2 cellular contexts compared by ENCODE assay signal in the genomic region with DNA sequence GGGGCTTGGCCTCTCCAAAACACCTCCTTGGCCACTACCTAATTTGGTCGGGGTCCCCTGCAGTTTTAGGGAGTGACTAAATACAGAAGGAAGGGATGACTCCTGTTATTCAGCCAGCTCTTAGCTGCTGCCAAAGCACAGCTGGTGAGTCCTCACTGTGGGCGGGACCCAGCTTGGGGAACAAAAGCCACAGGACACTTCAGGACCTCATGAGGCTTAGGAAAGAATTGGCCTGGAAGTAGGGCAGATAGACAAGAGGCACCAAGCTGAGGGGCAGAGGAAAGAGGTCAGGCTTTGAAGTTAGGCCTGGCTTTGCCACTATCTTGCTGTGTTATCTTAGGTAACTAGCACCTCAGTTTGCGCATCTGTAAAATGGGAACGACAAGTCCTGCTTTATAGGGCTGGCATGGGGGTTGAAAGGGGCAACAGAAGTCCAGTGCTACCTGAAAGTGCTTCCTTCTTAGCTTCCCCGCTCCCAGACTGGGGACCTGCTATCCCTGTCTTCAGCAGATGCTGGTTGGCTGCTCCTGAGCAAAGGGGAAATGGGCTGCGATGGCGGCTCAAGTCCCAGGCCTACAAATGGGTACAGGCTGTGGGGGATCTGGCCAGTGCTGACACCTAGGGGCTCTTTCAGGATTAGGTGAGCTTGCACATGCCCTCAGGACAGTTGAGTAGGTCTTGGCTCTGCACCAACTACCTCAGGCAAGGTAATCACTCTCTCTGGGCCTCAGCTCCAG.
TF ChIP-seq lines count a peak whose summit lies in the region.

No MANE protein-coding gene starts in this region.

TF ChIP-seq in HCT116, 20 proteins besides CTCF, POLR2A, EP300 and RAD21:
- TF ChIP-seq, protein P1, sequence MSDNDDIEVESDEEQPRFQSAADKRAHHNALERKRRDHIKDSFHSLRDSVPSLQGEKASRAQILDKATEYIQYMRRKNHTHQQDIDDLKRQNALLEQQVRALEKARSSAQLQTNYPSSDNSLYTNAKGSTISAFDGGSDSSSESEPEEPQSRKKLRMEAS (IDR thresholded peaks at IDR 0.05) = peak; percentile 30; the same call in 1 of the 2 replicates
- TF ChIP-seq, protein P2, sequence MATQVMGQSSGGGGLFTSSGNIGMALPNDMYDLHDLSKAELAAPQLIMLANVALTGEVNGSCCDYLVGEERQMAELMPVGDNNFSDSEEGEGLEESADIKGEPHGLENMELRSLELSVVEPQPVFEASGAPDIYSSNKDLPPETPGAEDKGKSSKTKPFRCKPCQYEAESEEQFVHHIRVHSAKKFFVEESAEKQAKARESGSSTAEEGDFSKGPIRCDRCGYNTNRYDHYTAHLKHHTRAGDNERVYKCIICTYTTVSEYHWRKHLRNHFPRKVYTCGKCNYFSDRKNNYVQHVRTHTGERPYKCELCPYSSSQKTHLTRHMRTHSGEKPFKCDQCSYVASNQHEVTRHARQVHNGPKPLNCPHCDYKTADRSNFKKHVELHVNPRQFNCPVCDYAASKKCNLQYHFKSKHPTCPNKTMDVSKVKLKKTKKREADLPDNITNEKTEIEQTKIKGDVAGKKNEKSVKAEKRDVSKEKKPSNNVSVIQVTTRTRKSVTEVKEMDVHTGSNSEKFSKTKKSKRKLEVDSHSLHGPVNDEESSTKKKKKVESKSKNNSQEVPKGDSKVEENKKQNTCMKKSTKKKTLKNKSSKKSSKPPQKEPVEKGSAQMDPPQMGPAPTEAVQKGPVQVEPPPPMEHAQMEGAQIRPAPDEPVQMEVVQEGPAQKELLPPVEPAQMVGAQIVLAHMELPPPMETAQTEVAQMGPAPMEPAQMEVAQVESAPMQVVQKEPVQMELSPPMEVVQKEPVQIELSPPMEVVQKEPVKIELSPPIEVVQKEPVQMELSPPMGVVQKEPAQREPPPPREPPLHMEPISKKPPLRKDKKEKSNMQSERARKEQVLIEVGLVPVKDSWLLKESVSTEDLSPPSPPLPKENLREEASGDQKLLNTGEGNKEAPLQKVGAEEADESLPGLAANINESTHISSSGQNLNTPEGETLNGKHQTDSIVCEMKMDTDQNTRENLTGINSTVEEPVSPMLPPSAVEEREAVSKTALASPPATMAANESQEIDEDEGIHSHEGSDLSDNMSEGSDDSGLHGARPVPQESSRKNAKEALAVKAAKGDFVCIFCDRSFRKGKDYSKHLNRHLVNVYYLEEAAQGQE (IDR thresholded peaks at IDR 0.05; ENCODE audit: low read depth) = no peak
- peak; percentile 50; the same call in 1 of the 2 replicates for TF ChIP-seq SRF (IDR thresholded peaks at IDR 0.05; ENCODE audit: low read depth)
TF ChIP-seq in HCT116: peak in this region for 2.

TF ChIP-seq in K562, 482 proteins besides CTCF, POLR2A, EP300 and RAD21 (continues in another document):
- TF ChIP-seq, protein P3, sequence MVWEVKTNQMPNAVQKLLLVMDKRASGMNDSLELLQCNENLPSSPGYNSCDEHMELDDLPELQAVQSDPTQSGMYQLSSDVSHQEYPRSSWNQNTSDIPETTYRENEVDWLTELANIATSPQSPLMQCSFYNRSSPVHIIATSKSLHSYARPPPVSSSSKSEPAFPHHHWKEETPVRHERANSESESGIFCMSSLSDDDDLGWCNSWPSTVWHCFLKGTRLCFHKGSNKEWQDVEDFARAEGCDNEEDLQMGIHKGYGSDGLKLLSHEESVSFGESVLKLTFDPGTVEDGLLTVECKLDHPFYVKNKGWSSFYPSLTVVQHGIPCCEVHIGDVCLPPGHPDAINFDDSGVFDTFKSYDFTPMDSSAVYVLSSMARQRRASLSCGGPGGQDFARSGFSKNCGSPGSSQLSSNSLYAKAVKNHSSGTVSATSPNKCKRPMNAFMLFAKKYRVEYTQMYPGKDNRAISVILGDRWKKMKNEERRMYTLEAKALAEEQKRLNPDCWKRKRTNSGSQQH (CRISPR knock-in tag; IDR thresholded peaks at IDR 0.05) = no peak
- TF ChIP-seq HDAC1 (IDR thresholded peaks at IDR 0.05) (peak in 1 of 2 experiments; percentile 59; a peak in 1 of 4 replicates), HDGF (IDR thresholded peaks at IDR 0.05) (peak; percentile 94), PTBP1 (IDR thresholded peaks at IDR 0.05; ENCODE audit: low read depth, low read length) (peak; percentile 80), DPF2 (IDR thresholded peaks at IDR 0.05) (peak; percentile 20; the same call in 1 of the 2 replicates), SIN3B (IDR thresholded peaks at IDR 0.05; ENCODE audit: low read depth) (no peak), EWSR1 (IDR thresholded peaks at IDR 0.05; ENCODE audit: borderline replicate concordance, low read depth, partially characterized antibody) (no peak), BCOR (IDR thresholded peaks at IDR 0.05) (peak; percentile 100), ADNP (tag; IDR thresholded peaks at IDR 0.05) (peak; percentile 98), TEAD2 (tag; IDR thresholded peaks at IDR 0.05) (no peak), ZNF121 (CRISPR knock-in tag; conservative IDR thresholded peaks at IDR 0.05) (peak; percentile 57), ZNF232 (CRISPR knock-in tag; IDR thresholded peaks at IDR 0.05) (peak; percentile 82), KLF10 (CRISPR knock-in tag; IDR thresholded peaks at IDR 0.05) (no peak), KAT2B (IDR thresholded peaks at IDR 0.05; ENCODE audit: low read depth, low read length) (no peak), BHLHE40 (IDR thresholded peaks at IDR 0.05; ENCODE audit: low read length) (no peak), KDM1A (IDR thresholded peaks at IDR 0.05) (peak; percentile 94 to 98), GTF2F1 (IDR thresholded peaks at IDR 0.05; ENCODE audit: low read depth, low read length) (no peak), NONO (IDR thresholded peaks at IDR 0.05; ENCODE audit: low read depth in 2 of 2, low read length in 1 of 2) (no peak), YBX1 (IDR thresholded peaks at IDR 0.05) (no peak)
- TF ChIP-seq, protein P4, sequence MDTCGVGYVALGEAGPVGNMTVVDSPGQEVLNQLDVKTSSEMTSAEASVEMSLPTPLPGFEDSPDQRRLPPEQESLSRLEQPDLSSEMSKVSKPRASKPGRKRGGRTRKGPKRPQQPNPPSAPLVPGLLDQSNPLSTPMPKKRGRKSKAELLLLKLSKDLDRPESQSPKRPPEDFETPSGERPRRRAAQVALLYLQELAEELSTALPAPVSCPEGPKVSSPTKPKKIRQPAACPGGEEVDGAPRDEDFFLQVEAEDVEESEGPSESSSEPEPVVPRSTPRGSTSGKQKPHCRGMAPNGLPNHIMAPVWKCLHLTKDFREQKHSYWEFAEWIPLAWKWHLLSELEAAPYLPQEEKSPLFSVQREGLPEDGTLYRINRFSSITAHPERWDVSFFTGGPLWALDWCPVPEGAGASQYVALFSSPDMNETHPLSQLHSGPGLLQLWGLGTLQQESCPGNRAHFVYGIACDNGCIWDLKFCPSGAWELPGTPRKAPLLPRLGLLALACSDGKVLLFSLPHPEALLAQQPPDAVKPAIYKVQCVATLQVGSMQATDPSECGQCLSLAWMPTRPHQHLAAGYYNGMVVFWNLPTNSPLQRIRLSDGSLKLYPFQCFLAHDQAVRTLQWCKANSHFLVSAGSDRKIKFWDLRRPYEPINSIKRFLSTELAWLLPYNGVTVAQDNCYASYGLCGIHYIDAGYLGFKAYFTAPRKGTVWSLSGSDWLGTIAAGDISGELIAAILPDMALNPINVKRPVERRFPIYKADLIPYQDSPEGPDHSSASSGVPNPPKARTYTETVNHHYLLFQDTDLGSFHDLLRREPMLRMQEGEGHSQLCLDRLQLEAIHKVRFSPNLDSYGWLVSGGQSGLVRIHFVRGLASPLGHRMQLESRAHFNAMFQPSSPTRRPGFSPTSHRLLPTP (IDR thresholded peaks at IDR 0.05; ENCODE audit: borderline replicate concordance, extremely low read depth, insufficient read length) = no peak
- TF ChIP-seq, protein P5, sequence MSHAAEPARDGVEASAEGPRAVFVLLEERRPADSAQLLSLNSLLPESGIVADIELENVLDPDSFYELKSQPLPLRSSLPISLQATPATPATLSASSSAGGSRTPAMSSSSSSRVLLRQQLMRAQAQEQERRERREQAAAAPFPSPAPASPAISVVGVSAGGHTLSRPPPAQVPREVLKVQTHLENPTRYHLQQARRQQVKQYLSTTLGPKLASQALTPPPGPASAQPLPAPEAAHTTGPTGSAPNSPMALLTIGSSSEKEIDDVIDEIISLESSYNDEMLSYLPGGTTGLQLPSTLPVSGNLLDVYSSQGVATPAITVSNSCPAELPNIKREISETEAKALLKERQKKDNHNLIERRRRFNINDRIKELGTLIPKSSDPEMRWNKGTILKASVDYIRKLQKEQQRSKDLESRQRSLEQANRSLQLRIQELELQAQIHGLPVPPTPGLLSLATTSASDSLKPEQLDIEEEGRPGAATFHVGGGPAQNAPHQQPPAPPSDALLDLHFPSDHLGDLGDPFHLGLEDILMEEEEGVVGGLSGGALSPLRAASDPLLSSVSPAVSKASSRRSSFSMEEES (CRISPR knock-in tag; IDR thresholded peaks at IDR 0.05) = no peak
- TF ChIP-seq, protein P6, sequence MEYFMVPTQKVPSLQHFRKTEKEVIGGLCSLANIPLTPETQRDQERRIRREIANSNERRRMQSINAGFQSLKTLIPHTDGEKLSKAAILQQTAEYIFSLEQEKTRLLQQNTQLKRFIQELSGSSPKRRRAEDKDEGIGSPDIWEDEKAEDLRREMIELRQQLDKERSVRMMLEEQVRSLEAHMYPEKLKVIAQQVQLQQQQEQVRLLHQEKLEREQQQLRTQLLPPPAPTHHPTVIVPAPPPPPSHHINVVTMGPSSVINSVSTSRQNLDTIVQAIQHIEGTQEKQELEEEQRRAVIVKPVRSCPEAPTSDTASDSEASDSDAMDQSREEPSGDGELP (CRISPR knock-in tag; IDR thresholded peaks at IDR 0.05; ENCODE audit: borderline replicate concordance) = peak; percentile 61; the same call in 1 of the 2 replicates
- TF ChIP-seq, protein P7, sequence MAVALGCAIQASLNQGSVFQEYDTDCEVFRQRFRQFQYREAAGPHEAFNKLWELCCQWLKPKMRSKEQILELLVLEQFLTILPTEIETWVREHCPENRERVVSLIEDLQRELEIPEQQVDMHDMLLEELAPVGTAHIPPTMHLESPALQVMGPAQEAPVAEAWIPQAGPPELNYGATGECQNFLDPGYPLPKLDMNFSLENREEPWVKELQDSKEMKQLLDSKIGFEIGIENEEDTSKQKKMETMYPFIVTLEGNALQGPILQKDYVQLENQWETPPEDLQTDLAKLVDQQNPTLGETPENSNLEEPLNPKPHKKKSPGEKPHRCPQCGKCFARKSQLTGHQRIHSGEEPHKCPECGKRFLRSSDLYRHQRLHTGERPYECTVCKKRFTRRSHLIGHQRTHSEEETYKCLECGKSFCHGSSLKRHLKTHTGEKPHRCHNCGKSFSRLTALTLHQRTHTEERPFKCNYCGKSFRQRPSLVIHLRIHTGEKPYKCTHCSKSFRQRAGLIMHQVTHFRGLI (CRISPR knock-in tag; IDR thresholded peaks at IDR 0.05) = no peak
- TF ChIP-seq, protein P8, sequence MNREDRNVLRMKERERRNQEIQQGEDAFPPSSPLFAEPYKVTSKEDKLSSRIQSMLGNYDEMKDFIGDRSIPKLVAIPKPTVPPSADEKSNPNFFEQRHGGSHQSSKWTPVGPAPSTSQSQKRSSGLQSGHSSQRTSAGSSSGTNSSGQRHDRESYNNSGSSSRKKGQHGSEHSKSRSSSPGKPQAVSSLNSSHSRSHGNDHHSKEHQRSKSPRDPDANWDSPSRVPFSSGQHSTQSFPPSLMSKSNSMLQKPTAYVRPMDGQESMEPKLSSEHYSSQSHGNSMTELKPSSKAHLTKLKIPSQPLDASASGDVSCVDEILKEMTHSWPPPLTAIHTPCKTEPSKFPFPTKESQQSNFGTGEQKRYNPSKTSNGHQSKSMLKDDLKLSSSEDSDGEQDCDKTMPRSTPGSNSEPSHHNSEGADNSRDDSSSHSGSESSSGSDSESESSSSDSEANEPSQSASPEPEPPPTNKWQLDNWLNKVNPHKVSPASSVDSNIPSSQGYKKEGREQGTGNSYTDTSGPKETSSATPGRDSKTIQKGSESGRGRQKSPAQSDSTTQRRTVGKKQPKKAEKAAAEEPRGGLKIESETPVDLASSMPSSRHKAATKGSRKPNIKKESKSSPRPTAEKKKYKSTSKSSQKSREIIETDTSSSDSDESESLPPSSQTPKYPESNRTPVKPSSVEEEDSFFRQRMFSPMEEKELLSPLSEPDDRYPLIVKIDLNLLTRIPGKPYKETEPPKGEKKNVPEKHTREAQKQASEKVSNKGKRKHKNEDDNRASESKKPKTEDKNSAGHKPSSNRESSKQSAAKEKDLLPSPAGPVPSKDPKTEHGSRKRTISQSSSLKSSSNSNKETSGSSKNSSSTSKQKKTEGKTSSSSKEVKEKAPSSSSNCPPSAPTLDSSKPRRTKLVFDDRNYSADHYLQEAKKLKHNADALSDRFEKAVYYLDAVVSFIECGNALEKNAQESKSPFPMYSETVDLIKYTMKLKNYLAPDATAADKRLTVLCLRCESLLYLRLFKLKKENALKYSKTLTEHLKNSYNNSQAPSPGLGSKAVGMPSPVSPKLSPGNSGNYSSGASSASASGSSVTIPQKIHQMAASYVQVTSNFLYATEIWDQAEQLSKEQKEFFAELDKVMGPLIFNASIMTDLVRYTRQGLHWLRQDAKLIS (CRISPR knock-in tag; IDR thresholded peaks at IDR 0.05) = no peak
- TF ChIP-seq, protein P9, sequence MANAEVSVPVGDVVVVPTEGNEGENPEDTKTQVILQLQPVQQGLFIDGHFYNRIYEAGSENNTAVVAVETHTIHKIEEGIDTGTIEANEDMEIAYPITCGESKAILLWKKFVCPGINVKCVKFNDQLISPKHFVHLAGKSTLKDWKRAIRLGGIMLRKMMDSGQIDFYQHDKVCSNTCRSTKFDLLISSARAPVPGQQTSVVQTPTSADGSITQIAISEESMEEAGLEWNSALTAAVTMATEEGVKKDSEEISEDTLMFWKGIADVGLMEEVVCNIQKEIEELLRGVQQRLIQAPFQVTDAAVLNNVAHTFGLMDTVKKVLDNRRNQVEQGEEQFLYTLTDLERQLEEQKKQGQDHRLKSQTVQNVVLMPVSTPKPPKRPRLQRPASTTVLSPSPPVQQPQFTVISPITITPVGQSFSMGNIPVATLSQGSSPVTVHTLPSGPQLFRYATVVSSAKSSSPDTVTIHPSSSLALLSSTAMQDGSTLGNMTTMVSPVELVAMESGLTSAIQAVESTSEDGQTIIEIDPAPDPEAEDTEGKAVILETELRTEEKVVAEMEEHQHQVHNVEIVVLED (CRISPR knock-in tag; IDR thresholded peaks at IDR 0.05) = no peak
- TF ChIP-seq, protein P10, sequence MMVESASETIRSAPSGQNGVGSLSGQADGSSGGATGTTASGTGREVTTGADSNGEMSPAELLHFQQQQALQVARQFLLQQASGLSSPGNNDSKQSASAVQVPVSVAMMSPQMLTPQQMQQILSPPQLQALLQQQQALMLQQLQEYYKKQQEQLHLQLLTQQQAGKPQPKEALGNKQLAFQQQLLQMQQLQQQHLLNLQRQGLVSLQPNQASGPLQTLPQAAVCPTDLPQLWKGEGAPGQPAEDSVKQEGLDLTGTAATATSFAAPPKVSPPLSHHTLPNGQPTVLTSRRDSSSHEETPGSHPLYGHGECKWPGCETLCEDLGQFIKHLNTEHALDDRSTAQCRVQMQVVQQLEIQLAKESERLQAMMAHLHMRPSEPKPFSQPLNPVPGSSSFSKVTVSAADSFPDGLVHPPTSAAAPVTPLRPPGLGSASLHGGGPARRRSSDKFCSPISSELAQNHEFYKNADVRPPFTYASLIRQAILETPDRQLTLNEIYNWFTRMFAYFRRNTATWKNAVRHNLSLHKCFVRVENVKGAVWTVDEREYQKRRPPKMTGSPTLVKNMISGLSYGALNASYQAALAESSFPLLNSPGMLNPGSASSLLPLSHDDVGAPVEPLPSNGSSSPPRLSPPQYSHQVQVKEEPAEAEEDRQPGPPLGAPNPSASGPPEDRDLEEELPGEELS (CRISPR knock-in tag; IDR thresholded peaks at IDR 0.05; ENCODE audit: borderline replicate concordance) = peak; percentile 44; the same call in 1 of the 2 replicates
- TF ChIP-seq, protein P11, sequence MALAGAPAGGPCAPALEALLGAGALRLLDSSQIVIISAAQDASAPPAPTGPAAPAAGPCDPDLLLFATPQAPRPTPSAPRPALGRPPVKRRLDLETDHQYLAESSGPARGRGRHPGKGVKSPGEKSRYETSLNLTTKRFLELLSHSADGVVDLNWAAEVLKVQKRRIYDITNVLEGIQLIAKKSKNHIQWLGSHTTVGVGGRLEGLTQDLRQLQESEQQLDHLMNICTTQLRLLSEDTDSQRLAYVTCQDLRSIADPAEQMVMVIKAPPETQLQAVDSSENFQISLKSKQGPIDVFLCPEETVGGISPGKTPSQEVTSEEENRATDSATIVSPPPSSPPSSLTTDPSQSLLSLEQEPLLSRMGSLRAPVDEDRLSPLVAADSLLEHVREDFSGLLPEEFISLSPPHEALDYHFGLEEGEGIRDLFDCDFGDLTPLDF (CRISPR knock-in tag; IDR thresholded peaks at IDR 0.05) = peak; percentile 63; the same call in 1 of the 2 replicates
